Comparison of ENCODE assay signal across 1 cellular context in genomic region chr14:68935761-68936209, GRCh38.
TF ChIP-seq lines count a peak whose summit lies in the region.

No MANE protein-coding gene starts in this region.

TF ChIP-seq in GM23338, 12 proteins besides CTCF, POLR2A, EP300 and RAD21 (continued from another document):
- TF ChIP-seq ZNF462 (CRISPR knock-in tag; IDR thresholded peaks at IDR 0.05) (no peak), STAT1 (IDR thresholded peaks at IDR 0.05; ENCODE audit: unreplicated experiment) (no peak), NANOG (IDR thresholded peaks at IDR 0.05; ENCODE audit: borderline replicate concordance) (no peak), ZNF114 (CRISPR knock-in tag; IDR thresholded peaks at IDR 0.05) (no peak)
